20 cellular contexts compared by ENCODE assay signal in the genomic region with DNA sequence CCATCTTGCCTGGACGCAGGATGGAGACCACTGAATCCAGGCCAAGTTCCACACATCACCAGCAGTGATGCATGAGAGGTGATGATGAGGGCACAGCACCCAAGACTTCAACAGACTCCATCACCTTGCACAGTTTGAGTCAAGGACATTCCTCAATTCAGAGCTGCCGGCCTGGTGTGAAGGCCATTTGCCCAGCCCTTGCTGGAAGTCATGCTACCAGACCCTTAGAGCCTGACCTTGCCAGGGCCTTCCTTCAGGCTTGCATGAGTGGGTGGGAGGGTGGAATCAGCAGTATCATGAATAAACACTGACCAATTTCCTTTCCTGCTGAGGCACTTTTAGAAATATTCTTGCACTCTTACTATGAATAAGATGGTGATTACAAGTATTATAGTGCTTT.
"Had no signal": no experiment of that assay in that cellular context is flagged by ENCODE, and none has a peak within 500 bp of the region (broad histone marks: within the 10 kb centered on the region; RNA-seq: fewer than 3 reads in every experiment).

No MANE protein-coding gene starts in this region.

- H3K4me3 ChIP-seq: adrenal gland, breast epithelium, SJSA1 had no signal

- H3K9ac ChIP-seq: KMS-11 had no signal

- DNase-seq: activated CD4-positive, alpha-beta T cell treated with anti-CD3 and anti-CD28 coated beads for 4 hours; activated CD8-positive, alpha-beta memory T cell treated with anti-CD3 and anti-CD28 coated beads, Interleukin-2, amount 50 U/mL, for 4 hours; activated CD8-positive, alpha-beta T cell treated with anti-CD3 and anti-CD28 coated beads for 36 hours; activated naive CD4-positive, alpha-beta T cell treated with anti-CD3 and anti-CD28 coated beads, Interleukin-2, amount 50 U/mL, for 16 hours; activated naive CD8-positive, alpha-beta T cell treated with anti-CD3 and anti-CD28 coated beads, Interleukin-2, amount 10 ng/mL, durations not matched to agents 7 days and 5 days; central memory CD4-positive, alpha-beta T cell; MV-4-11; NCI-H1092 treated with DMSO at 0.1 percent for 48 hours; NCI-H1436; NCI-H187; NCI-H2081; NCI-H524; PC-3; SHP77 had no signal

- ATAC-seq: activated CD4-positive, CD25-positive, alpha-beta regulatory T cell treated with anti-CD3 and anti-CD28 coated beads, Interleukin-2, amount 50 U/mL, for 24 hours; activated CD8-positive, alpha-beta T cell treated with anti-CD3 and anti-CD28 coated beads for 36 hours; PC-3; SK-N-SH treated with all-trans-retinoic acid at 6 μM for 48 hours had no signal

- H3K36me3 ChIP-seq: adrenal gland, breast epithelium, SJSA1 had no signal

- H3K27me3 ChIP-seq: breast epithelium had no signal

- H3K27ac ChIP-seq: adrenal gland, KMS-11, SJSA1 had no signal

- H3K9me3 ChIP-seq: adrenal gland had no signal

- H3K4me1 ChIP-seq: adrenal gland, breast epithelium, SJSA1 had no signal

- H3K4me2 ChIP-seq: KMS-11 had no signal
